8 cellular contexts compared by ENCODE assay signal in the genomic region with DNA sequence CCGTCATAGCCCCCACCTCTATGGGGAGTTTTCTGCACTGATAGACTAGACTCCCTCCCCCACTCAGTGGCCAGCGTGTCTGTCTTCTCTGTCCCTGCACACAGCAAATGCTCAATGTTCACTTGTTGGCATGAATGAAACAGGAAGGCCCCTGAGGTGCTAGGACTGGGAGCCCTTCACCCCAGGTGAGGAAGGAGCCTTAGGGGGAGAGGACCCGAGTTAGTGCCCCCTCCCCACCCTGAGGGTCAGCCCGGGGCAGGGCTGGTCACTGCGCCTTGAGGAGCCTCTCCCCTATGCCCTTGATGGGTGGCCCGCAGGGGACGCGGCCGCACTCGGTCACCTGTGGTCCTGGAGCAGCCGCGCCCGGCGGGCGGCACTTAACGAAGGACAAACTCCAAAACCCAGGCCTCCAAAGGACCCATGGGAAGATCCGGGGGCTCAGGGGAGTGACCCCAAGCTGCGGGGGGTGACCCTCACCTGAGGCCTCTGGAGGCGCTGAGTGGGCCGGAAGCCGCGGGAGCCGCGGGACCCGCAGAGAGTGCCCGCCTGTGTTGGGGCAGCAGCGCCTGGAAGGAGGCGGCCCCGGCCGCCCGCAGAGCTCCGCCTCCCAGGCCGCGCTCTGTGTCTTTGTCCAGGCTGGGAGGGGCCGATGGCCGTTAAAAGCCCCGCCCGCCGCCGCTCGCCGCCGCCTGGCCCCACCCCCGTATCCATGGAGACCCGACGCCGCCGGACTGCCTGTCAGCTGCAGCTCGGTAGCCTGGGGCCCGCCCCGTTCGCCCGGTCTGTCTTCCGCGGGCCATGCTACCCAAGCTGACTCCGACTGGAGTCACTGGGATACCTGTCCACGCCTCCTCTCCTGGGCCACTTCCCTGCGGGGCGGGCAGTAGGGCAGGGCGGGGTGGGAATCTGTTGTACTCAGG. TPM values are rescaled to one million over a fixed set of nuclear protein-coding genes. Genes with fewer than 3 reads are reported as not detected.
DNase-seq lines count a peak whose midpoint lies in the region; ATAC-seq lines count a peak whose summit lies in the region.

No MANE protein-coding gene starts in this region.

- H3K4me1 ChIP-seq in esophagus (ENCODE audit: control insufficient read depth in 2 of 2, insufficient read depth in 2 of 2, low read length in 1 of 2) (peaks cover 9 to 12% of the 10 kb centered on the region in 2 donors), mucosa of stomach (ENCODE audit: control insufficient read depth, insufficient read depth, low read length) (peaks cover 21% of the 10 kb centered on the region)

- H3K27me3 ChIP-seq in esophagus (ENCODE audit: control insufficient read depth in 1 of 2, insufficient read depth in 2 of 2, low read length in 2 of 2), result no peaks in the 10 kb centered on the region
- H3K27me3 ChIP-seq in mucosa of stomach (ENCODE audit: control insufficient read depth, insufficient read depth, low read length), result no peaks in the 10 kb centered on the region

- H3K27ac Mint-ChIP-seq in activated T-cell treated with anti-CD3 and anti-CD28 coated beads, Interleukin-2, amount 50 U/mL, for 24 hours, result no peak overlapping the region

- peak overlapping the region; percentile 62 to 73 for H3K27ac ChIP-seq in esophagus (ENCODE audit: low read depth in 2 of 2, low read length in 1 of 2)

- H3K36me3 Mint-ChIP-seq in activated T-cell treated with anti-CD3 and anti-CD28 coated beads, Interleukin-2, amount 50 U/mL, for 24 hours (ENCODE audit: low read depth), result peaks cover under 1% of the 10 kb centered on the region

- H3K4me1 Mint-ChIP-seq in activated T-cell treated with anti-CD3 and anti-CD28 coated beads, Interleukin-2, amount 50 U/mL, for 24 hours (ENCODE audit: low read depth), result peaks cover 17% of the 10 kb centered on the region

- peak overlapping the region; percentile 59 to 66 for H3K4me3 ChIP-seq in esophagus (ENCODE audit: low read depth in 1 of 2, low read length in 2 of 2)
- peak overlapping the region; percentile 41 for H3K4me3 ChIP-seq in mucosa of stomach (ENCODE audit: low read length)

- peak overlapping the region; percentile 36 for H3K4me3 Mint-ChIP-seq in activated T-cell treated with anti-CD3 and anti-CD28 coated beads, Interleukin-2, amount 50 U/mL, for 24 hours

- no peaks in the 10 kb centered on the region for H3K36me3 ChIP-seq in esophagus (ENCODE audit: control insufficient read depth in 2 of 2, insufficient read depth in 2 of 2, low read length in 1 of 2)
- no peaks in the 10 kb centered on the region for H3K36me3 ChIP-seq in mucosa of stomach (ENCODE audit: control insufficient read depth, insufficient read depth, low read length)

- no peaks in the 10 kb centered on the region for H3K9me3 Mint-ChIP-seq in activated T-cell treated with anti-CD3 and anti-CD28 coated beads, Interleukin-2, amount 50 U/mL, for 24 hours

- H3K9me3 ChIP-seq in esophagus (ENCODE audit: control insufficient read depth in 2 of 2, insufficient read depth in 1 of 2, low read depth in 1 of 2, low read length in 1 of 2) (no peaks in the 10 kb centered on the region), mucosa of stomach (ENCODE audit: control insufficient read depth, low read length) (no peaks in the 10 kb centered on the region)

- DNase-seq in DMS 273 treated with DMSO at 0.1 percent for 48 hours (lab: John Stamatoyannopoulos, UW), result peak; percentile 32
- peak; percentile 97 for DNase-seq in HuH-7 (ENCODE audit: low spot score)
- peak; percentile 98 for DNase-seq in OCI-M1 (lab: John Stamatoyannopoulos, UW)
- DNase-seq in activated T-cell treated with anti-CD3 and anti-CD28 coated beads, Interleukin-2, amount 50 U/mL, for 24 hours, result peak; percentile 85
- DNase-seq in stimulated activated CD8-positive, alpha-beta memory T cell treated with anti-CD3 and anti-CD28 coated beads, Interleukin-4, amount 100 ng/mL, for 24 hours (ENCODE audit: low read depth), result peak; percentile 79

- peak; percentile 81 for ATAC-seq in GM21526 (IDR thresholded peaks at IDR 0.05; ENCODE audit: low FRiP score, unreplicated experiment)

- H3K9ac ChIP-seq in mucosa of stomach (ENCODE audit: low read length), result peak overlapping the region; percentile 82

- 1 to 2% methylated on average over 43 to 60 of the region's 60 CpGs for WGBS in esophagus, 2 donors

- peaks cover 22% of the 10 kb centered on the region for H3K27me3 Mint-ChIP-seq in activated T-cell treated with anti-CD3 and anti-CD28 coated beads, Interleukin-2, amount 50 U/mL, for 24 hours

RNA-seq across cellular contexts. Expression of gene FANCD2, which starts 15.4 kb away (rescaled TPM):
- 1 to 10 TPM; 5.1 to 6.5 TPM for polyA plus RNA-seq in esophagus

RNA-seq across cellular contexts. Expression of gene EMC3, which starts 24.2 kb away (rescaled TPM):
- polyA plus RNA-seq in esophagus, result 100 to 1,000 TPM in 1 of 2 donors, 10 to 100 TPM in 1; 44.7 to 100 TPM

RNA-seq across cellular contexts. Expression of gene PRRT3, which starts 58.6 kb away (rescaled TPM):
- 1 to 10 TPM; 1.0 to 2.0 TPM for polyA plus RNA-seq in esophagus

Comparison
In these comparisons a context has a peak if more than half of its experiments do, and no peak if none do; other contexts are left out.
1. Peak in every context shown above with its lines: DNase-seq, ATAC-seq, H3K4me3 ChIP-seq and H3K27ac ChIP-seq.
2. DNase-seq: peak in every context shown above with its lines; median percentile 98 in OCI-M1; 97 in HuH-7; 85 in activated T-cell treated with anti-CD3 and anti-CD28 coated beads, Interleukin-2, amount 50 U/mL, for 24 hours; 79 in stimulated activated CD8-positive, alpha-beta memory T cell treated with anti-CD3 and anti-CD28 coated beads, Interleukin-4, amount 100 ng/mL, for 24 hours; 32 in DMS 273 treated with DMSO at 0.1 percent for 48 hours.